Comparison of ENCODE assay signal across 1 cellular context in the genomic region with DNA sequence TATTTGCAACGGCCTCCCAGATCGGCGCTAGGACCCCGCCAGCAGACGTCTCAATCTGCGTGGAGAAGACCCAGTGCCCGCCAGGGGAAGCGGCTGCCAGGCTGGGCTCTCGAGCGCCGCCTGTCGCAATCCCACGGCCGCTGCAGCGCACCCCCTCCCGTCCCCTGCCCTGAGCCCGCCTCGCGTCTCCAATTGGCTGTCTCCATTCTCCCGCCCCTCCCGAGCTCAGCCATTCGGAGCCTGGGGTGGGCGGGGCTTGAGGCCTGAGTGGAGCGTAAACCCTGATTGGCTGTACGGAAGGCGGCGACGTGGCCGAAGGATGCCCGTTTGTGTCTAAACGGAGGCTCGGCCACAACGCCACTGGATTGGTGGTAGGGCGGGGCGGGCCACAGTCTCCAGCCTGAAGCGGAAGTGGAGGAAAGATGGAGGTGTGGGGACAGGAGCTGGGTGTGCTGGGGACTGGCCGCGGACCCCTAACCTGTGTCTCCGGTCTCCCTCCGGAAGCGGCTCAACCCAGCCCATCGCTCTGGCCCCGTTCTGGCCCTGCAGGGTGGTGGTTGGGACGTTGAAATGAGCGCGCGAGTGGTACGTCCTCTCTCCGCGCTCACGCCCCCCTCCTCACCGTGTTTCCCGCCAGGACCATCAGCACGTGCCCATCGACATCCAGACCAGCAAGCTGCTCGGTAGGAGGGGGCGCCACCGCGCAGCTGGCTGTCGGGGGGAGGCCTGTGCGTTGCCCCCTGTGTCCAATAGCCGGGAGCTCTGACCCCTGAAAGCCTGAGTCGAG.
TF ChIP-seq lines count a peak whose summit lies in the region.

A gene with protein sequence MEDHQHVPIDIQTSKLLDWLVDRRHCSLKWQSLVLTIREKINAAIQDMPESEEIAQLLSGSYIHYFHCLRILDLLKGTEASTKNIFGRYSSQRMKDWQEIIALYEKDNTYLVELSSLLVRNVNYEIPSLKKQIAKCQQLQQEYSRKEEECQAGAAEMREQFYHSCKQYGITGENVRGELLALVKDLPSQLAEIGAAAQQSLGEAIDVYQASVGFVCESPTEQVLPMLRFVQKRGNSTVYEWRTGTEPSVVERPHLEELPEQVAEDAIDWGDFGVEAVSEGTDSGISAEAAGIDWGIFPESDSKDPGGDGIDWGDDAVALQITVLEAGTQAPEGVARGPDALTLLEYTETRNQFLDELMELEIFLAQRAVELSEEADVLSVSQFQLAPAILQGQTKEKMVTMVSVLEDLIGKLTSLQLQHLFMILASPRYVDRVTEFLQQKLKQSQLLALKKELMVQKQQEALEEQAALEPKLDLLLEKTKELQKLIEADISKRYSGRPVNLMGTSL (plus strand): TSS at position 389 of the 787 bp plus-strand sequence. CDS start 34 bp downstream, at position 423.

TF ChIP-seq in GM12878, 131 proteins besides CTCF, POLR2A, EP300 and RAD21 (continued from another document and continues in another):
- TF ChIP-seq, protein P1, sequence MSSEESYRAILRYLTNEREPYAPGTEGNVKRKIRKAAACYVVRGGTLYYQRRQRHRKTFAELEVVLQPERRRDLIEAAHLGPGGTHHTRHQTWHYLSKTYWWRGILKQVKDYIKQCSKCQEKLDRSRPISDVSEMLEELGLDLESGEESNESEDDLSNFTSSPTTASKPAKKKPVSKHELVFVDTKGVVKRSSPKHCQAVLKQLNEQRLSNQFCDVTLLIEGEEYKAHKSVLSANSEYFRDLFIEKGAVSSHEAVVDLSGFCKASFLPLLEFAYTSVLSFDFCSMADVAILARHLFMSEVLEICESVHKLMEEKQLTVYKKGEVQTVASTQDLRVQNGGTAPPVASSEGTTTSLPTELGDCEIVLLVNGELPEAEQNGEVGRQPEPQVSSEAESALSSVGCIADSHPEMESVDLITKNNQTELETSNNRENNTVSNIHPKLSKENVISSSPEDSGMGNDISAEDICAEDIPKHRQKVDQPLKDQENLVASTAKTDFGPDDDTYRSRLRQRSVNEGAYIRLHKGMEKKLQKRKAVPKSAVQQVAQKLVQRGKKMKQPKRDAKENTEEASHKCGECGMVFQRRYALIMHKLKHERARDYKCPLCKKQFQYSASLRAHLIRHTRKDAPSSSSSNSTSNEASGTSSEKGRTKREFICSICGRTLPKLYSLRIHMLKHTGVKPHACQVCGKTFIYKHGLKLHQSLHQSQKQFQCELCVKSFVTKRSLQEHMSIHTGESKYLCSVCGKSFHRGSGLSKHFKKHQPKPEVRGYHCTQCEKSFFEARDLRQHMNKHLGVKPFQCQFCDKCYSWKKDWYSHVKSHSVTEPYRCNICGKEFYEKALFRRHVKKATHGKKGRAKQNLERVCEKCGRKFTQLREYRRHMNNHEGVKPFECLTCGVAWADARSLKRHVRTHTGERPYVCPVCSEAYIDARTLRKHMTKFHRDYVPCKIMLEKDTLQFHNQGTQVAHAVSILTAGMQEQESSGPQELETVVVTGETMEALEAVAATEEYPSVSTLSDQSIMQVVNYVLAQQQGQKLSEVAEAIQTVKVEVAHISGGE (CRISPR knock-in tag; IDR thresholded peaks at IDR 0.05): no peak
- TF ChIP-seq SREBF2 (IDR thresholded peaks at IDR 0.05; ENCODE audit: low read length): no peak
- TF ChIP-seq, protein P2, sequence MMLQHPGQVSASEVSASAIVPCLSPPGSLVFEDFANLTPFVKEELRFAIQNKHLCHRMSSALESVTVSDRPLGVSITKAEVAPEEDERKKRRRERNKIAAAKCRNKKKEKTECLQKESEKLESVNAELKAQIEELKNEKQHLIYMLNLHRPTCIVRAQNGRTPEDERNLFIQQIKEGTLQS (IDR thresholded peaks at IDR 0.05; ENCODE audit: borderline replicate concordance, extremely low read depth, low read depth, low read length): no peak
- TF ChIP-seq GABPA (IDR thresholded peaks at IDR 0.05; ENCODE audit: low read depth): no peak
- TF ChIP-seq ZNF622 (IDR thresholded peaks at IDR 0.05): no peak
- peak; percentile 25; the same call in 1 of the 2 replicates for TF ChIP-seq DPF2 (IDR thresholded peaks at IDR 0.05)
- TF ChIP-seq, protein P3, sequence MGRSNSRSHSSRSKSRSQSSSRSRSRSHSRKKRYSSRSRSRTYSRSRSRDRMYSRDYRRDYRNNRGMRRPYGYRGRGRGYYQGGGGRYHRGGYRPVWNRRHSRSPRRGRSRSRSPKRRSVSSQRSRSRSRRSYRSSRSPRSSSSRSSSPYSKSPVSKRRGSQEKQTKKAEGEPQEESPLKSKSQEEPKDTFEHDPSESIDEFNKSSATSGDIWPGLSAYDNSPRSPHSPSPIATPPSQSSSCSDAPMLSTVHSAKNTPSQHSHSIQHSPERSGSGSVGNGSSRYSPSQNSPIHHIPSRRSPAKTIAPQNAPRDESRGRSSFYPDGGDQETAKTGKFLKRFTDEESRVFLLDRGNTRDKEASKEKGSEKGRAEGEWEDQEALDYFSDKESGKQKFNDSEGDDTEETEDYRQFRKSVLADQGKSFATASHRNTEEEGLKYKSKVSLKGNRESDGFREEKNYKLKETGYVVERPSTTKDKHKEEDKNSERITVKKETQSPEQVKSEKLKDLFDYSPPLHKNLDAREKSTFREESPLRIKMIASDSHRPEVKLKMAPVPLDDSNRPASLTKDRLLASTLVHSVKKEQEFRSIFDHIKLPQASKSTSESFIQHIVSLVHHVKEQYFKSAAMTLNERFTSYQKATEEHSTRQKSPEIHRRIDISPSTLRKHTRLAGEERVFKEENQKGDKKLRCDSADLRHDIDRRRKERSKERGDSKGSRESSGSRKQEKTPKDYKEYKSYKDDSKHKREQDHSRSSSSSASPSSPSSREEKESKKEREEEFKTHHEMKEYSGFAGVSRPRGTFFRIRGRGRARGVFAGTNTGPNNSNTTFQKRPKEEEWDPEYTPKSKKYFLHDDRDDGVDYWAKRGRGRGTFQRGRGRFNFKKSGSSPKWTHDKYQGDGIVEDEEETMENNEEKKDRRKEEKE (IDR thresholded peaks at IDR 0.05): no peak
- TF ChIP-seq, protein P4, sequence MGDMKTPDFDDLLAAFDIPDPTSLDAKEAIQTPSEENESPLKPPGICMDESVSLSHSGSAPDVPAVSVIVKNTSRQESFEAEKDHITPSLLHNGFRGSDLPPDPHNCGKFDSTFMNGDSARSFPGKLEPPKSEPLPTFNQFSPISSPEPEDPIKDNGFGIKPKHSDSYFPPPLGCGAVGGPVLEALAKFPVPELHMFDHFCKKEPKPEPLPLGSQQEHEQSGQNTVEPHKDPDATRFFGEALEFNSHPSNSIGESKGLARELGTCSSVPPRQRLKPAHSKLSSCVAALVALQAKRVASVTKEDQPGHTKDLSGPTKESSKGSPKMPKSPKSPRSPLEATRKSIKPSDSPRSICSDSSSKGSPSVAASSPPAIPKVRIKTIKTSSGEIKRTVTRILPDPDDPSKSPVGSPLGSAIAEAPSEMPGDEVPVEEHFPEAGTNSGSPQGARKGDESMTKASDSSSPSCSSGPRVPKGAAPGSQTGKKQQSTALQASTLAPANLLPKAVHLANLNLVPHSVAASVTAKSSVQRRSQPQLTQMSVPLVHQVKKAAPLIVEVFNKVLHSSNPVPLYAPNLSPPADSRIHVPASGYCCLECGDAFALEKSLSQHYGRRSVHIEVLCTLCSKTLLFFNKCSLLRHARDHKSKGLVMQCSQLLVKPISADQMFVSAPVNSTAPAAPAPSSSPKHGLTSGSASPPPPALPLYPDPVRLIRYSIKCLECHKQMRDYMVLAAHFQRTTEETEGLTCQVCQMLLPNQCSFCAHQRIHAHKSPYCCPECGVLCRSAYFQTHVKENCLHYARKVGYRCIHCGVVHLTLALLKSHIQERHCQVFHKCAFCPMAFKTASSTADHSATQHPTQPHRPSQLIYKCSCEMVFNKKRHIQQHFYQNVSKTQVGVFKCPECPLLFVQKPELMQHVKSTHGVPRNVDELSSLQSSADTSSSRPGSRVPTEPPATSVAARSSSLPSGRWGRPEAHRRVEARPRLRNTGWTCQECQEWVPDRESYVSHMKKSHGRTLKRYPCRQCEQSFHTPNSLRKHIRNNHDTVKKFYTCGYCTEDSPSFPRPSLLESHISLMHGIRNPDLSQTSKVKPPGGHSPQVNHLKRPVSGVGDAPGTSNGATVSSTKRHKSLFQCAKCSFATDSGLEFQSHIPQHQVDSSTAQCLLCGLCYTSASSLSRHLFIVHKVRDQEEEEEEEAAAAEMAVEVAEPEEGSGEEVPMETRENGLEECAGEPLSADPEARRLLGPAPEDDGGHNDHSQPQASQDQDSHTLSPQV (IDR thresholded peaks at IDR 0.05): no peak; the same call in 1 of the 2 replicates
- peak; percentile 54 for TF ChIP-seq FOXK2 (IDR thresholded peaks at IDR 0.05)
- peak in 1 of 2 experiments; percentile 43; a peak in 1 of 3 replicates for TF ChIP-seq EGR1 (IDR thresholded peaks at IDR 0.05; ENCODE audit: borderline replicate concordance in 1 of 2, low read depth in 2 of 2, low read length in 2 of 2)
- no peak for TF ChIP-seq MEF2B (IDR thresholded peaks at IDR 0.05; ENCODE audit: partially characterized antibody, poor library complexity, severe bottlenecking)
- TF ChIP-seq MTA2 (IDR thresholded peaks at IDR 0.05; ENCODE audit: low read depth): no peak
- TF ChIP-seq SUPT20H (IDR thresholded peaks at IDR 0.05; ENCODE audit: borderline replicate concordance, control insufficient read depth, low read depth, low read length): no peak
- TF ChIP-seq RELA (IDR thresholded peaks at IDR 0.05; ENCODE audit: borderline replicate concordance, partially characterized antibody): no peak
- no peak for TF ChIP-seq PAX5 (IDR thresholded peaks at IDR 0.05; ENCODE audit: borderline replicate concordance, low read depth, low read length)
- no peak for TF ChIP-seq BRCA1 (IDR thresholded peaks at IDR 0.05; ENCODE audit: low read depth, low read length)
- TF ChIP-seq, protein P5, sequence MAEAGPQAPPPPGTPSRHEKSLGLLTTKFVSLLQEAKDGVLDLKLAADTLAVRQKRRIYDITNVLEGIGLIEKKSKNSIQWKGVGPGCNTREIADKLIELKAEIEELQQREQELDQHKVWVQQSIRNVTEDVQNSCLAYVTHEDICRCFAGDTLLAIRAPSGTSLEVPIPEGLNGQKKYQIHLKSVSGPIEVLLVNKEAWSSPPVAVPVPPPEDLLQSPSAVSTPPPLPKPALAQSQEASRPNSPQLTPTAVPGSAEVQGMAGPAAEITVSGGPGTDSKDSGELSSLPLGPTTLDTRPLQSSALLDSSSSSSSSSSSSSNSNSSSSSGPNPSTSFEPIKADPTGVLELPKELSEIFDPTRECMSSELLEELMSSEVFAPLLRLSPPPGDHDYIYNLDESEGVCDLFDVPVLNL (IDR thresholded peaks at IDR 0.05; ENCODE audit: low read depth, low read length): peak; percentile 51
- TF ChIP-seq PML (IDR thresholded peaks at IDR 0.05; ENCODE audit: low read length): peak; percentile 58; the same call in 1 of the 2 replicates
- peak; percentile 25 for TF ChIP-seq ZNF207 (IDR thresholded peaks at IDR 0.05; ENCODE audit: borderline replicate concordance)
- TF ChIP-seq CREM (IDR thresholded peaks at IDR 0.05; ENCODE audit: low read depth): peak; percentile 83
- TF ChIP-seq ZSCAN29 (IDR thresholded peaks at IDR 0.05): no peak
- no peak for TF ChIP-seq KLF5 (IDR thresholded peaks at IDR 0.05; ENCODE audit: partially characterized antibody)
- TF ChIP-seq WRNIP1 (IDR thresholded peaks at IDR 0.05; ENCODE audit: borderline replicate concordance, low read depth, low read length): no peak
- TF ChIP-seq RB1 (IDR thresholded peaks at IDR 0.05; ENCODE audit: borderline replicate concordance): peak; percentile 96; the same call in 1 of the 2 replicates
- TF ChIP-seq, protein P6, sequence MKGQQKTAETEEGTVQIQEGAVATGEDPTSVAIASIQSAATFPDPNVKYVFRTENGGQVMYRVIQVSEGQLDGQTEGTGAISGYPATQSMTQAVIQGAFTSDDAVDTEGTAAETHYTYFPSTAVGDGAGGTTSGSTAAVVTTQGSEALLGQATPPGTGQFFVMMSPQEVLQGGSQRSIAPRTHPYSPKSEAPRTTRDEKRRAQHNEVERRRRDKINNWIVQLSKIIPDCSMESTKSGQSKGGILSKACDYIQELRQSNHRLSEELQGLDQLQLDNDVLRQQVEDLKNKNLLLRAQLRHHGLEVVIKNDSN (IDR thresholded peaks at IDR 0.05; ENCODE audit: borderline replicate concordance, extremely low read length, insufficient read depth, low read depth, low read length): peak; percentile 65
- TF ChIP-seq EZH2 (IDR thresholded peaks at IDR 0.05; ENCODE audit: borderline replicate concordance, control insufficient read depth, low read depth, low read length): no peak
- TF ChIP-seq SREBF1 (IDR thresholded peaks at IDR 0.05; ENCODE audit: low read length): 0 out of 2 replicates have a peak, but pooled peaks have one; percentile 18
- TF ChIP-seq, protein P7, sequence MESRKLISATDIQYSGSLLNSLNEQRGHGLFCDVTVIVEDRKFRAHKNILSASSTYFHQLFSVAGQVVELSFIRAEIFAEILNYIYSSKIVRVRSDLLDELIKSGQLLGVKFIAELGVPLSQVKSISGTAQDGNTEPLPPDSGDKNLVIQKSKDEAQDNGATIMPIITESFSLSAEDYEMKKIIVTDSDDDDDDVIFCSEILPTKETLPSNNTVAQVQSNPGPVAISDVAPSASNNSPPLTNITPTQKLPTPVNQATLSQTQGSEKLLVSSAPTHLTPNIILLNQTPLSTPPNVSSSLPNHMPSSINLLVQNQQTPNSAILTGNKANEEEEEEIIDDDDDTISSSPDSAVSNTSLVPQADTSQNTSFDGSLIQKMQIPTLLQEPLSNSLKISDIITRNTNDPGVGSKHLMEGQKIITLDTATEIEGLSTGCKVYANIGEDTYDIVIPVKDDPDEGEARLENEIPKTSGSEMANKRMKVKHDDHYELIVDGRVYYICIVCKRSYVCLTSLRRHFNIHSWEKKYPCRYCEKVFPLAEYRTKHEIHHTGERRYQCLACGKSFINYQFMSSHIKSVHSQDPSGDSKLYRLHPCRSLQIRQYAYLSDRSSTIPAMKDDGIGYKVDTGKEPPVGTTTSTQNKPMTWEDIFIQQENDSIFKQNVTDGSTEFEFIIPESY (IDR thresholded peaks at IDR 0.05): no peak
- TF ChIP-seq NRF1 (conservative IDR thresholded peaks at IDR 0.05; ENCODE audit: low read depth, low read length): no peak
- no peak for TF ChIP-seq YBX1 (IDR thresholded peaks at IDR 0.05)
- no peak for TF ChIP-seq CHD4 (IDR thresholded peaks at IDR 0.05)
- TF ChIP-seq, protein P8, sequence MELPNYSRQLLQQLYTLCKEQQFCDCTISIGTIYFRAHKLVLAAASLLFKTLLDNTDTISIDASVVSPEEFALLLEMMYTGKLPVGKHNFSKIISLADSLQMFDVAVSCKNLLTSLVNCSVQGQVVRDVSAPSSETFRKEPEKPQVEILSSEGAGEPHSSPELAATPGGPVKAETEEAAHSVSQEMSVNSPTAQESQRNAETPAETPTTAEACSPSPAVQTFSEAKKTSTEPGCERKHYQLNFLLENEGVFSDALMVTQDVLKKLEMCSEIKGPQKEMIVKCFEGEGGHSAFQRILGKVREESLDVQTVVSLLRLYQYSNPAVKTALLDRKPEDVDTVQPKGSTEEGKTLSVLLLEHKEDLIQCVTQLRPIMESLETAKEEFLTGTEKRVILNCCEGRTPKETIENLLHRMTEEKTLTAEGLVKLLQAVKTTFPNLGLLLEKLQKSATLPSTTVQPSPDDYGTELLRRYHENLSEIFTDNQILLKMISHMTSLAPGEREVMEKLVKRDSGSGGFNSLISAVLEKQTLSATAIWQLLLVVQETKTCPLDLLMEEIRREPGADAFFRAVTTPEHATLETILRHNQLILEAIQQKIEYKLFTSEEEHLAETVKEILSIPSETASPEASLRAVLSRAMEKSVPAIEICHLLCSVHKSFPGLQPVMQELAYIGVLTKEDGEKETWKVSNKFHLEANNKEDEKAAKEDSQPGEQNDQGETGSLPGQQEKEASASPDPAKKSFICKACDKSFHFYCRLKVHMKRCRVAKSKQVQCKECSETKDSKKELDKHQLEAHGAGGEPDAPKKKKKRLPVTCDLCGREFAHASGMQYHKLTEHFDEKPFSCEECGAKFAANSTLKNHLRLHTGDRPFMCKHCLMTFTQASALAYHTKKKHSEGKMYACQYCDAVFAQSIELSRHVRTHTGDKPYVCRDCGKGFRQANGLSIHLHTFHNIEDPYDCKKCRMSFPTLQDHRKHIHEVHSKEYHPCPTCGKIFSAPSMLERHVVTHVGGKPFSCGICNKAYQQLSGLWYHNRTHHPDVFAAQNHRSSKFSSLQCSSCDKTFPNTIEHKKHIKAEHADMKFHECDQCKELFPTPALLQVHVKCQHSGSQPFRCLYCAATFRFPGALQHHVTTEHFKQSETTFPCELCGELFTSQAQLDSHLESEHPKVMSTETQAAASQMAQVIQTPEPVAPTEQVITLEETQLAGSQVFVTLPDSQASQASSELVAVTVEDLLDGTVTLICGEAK (IDR thresholded peaks at IDR 0.05; ENCODE audit: borderline replicate concordance): no peak; the same call in 1 of the 2 replicates
